ENCODE assay signal across 8 cellular contexts in genomic region chr11:75802913-75803820, GRCh38. TPM values are rescaled to one million over a fixed set of nuclear protein-coding genes. Genes with fewer than 3 reads are reported as not detected.
DNase-seq lines count a peak whose midpoint lies in the region; ATAC-seq and TF ChIP-seq lines count a peak whose summit lies in the region.

No MANE protein-coding gene starts in this region.

- peak; percentile 56 to 75 (median 64) for DNase-seq in CD4-positive, CD25-positive, alpha-beta regulatory T cell
- DNase-seq in SK-N-MC (ENCODE audit: low read depth, low spot score): peak; percentile 10
- DNase-seq in activated naive CD4-positive, alpha-beta T cell (lab: John Stamatoyannopoulos, UW): peak in 3 of 4 experiments; percentile 26 to 58 (median 40)
- peak; percentile 80 for DNase-seq in germinal center (ENCODE audit: low spot score)
- DNase-seq in type B pancreatic cell (ENCODE audit: extremely low spot score, unreplicated experiment): no peak

- no peaks in the 10 kb centered on the region for H3K9me3 Mint-ChIP-seq in CD4-positive, CD25-positive, alpha-beta regulatory T cell
- H3K9me3 Mint-ChIP-seq in type B pancreatic cell: no peaks in the 10 kb centered on the region

- no peaks in the 10 kb centered on the region for H3K36me3 ChIP-seq in CD4-positive, CD25-positive, alpha-beta regulatory T cell (ENCODE audit: control insufficient read depth, insufficient read depth, low read length)
- H3K36me3 ChIP-seq in KMS-11 (ENCODE audit: insufficient read depth) (no peaks in the 10 kb centered on the region), SK-N-MC (ENCODE audit: insufficient read depth, low read length) (peaks cover 9% of the 10 kb centered on the region; the same call in 1 of the 2 replicates), parathyroid adenoma (ENCODE audit: control insufficient read depth, insufficient read depth, low read length) (no peaks in the 10 kb centered on the region)

- H3K9ac ChIP-seq in KMS-11 (no peak overlapping the region), SK-N-MC (ENCODE audit: insufficient read length) (no peak overlapping the region), parathyroid adenoma (no peak overlapping the region)

- no peak overlapping the region for H3K4me3 ChIP-seq in CD4-positive, CD25-positive, alpha-beta regulatory T cell (ENCODE audit: low read depth, low read length)
- H3K4me3 ChIP-seq in KMS-11 (IDR thresholded peaks at IDR 0.05; ENCODE audit: insufficient read depth, low read depth, low read length) (no peak overlapping the region), SK-N-MC (no peak overlapping the region), parathyroid adenoma (ENCODE audit: low read depth, low read length) (no peak overlapping the region)

- H3K4me1 ChIP-seq in CD4-positive, CD25-positive, alpha-beta regulatory T cell (ENCODE audit: control insufficient read depth, insufficient read depth, low read length, poor library complexity, severe bottlenecking): peaks cover 17% of the 10 kb centered on the region
- H3K4me1 ChIP-seq in KMS-11 (ENCODE audit: low read depth, poor library complexity, severe bottlenecking) (peaks cover 25% of the 10 kb centered on the region), parathyroid adenoma (no peaks in the 10 kb centered on the region)

- no peaks in the 10 kb centered on the region for H3K36me3 Mint-ChIP-seq in CD4-positive, CD25-positive, alpha-beta regulatory T cell
- H3K36me3 Mint-ChIP-seq in type B pancreatic cell: no peaks in the 10 kb centered on the region

- no peak overlapping the region for H3K27ac ChIP-seq in CD4-positive, CD25-positive, alpha-beta regulatory T cell (ENCODE audit: insufficient read depth, low read length, poor library complexity, severe bottlenecking)
- H3K27ac ChIP-seq in KMS-11: no peak overlapping the region
- H3K27ac ChIP-seq in SK-N-MC: no peak overlapping the region
- no peak overlapping the region for H3K27ac ChIP-seq in parathyroid adenoma

- TF ChIP-seq CTCF in KMS-11 (conservative IDR thresholded peaks at IDR 0.05; ENCODE audit: low read depth, low read length) (peak; percentile 97), parathyroid adenoma (IDR thresholded peaks at IDR 0.05) (peak; percentile 71), type B pancreatic cell (conservative IDR thresholded peaks at IDR 0.05) (peak; percentile 92)

- H3K4me1 Mint-ChIP-seq in CD4-positive, CD25-positive, alpha-beta regulatory T cell: peaks cover 6 to 22% (median 9%) of the 10 kb centered on the region in 4 donors
- H3K4me1 Mint-ChIP-seq in type B pancreatic cell (ENCODE audit: unreplicated experiment): no peaks in the 10 kb centered on the region

- no peaks in the 10 kb centered on the region for H3K27me3 ChIP-seq in CD4-positive, CD25-positive, alpha-beta regulatory T cell (ENCODE audit: control insufficient read depth, insufficient read depth, low read length)
- H3K27me3 ChIP-seq in KMS-11 (ENCODE audit: insufficient read depth, low read depth) (no peaks in the 10 kb centered on the region), parathyroid adenoma (ENCODE audit: control insufficient read depth, insufficient read depth, low read length) (no peaks in the 10 kb centered on the region)

- no peak overlapping the region for H3K27ac Mint-ChIP-seq in CD4-positive, CD25-positive, alpha-beta regulatory T cell
- no peak overlapping the region for H3K27ac Mint-ChIP-seq in type B pancreatic cell

- H3K79me2 ChIP-seq in KMS-11 (ENCODE audit: insufficient read depth, low read depth) (no peaks in the 10 kb centered on the region), parathyroid adenoma (no peaks in the 10 kb centered on the region)

- H2AFZ ChIP-seq in KMS-11 (ENCODE audit: low read depth) (no peak overlapping the region), parathyroid adenoma (no peak overlapping the region)

- H3K27me3 Mint-ChIP-seq in CD4-positive, CD25-positive, alpha-beta regulatory T cell: no peaks in the 10 kb centered on the region
- no peaks in the 10 kb centered on the region for H3K27me3 Mint-ChIP-seq in type B pancreatic cell

- H3K9me3 ChIP-seq in CD4-positive, CD25-positive, alpha-beta regulatory T cell (ENCODE audit: control insufficient read depth in 2 of 2, low read length in 2 of 2): no peaks in the 10 kb centered on the region
- no peaks in the 10 kb centered on the region for H3K9me3 ChIP-seq in SK-N-MC (ENCODE audit: low read depth, low read length)
- no peaks in the 10 kb centered on the region for H3K9me3 ChIP-seq in parathyroid adenoma (ENCODE audit: control insufficient read depth, low read length)

- H3K4me2 ChIP-seq in KMS-11 (no peak overlapping the region), parathyroid adenoma (ENCODE audit: low read length) (no peak overlapping the region)

- ATAC-seq in CD4-positive, CD25-positive, alpha-beta regulatory T cell (ENCODE audit: low read depth in 2 of 2): peak; percentile 72 to 80
- peak; percentile 66 for ATAC-seq in GM19455 (IDR thresholded peaks at IDR 0.05; ENCODE audit: unreplicated experiment)

- no peak overlapping the region for H3K4me3 Mint-ChIP-seq in CD4-positive, CD25-positive, alpha-beta regulatory T cell
- H3K4me3 Mint-ChIP-seq in type B pancreatic cell: no peak overlapping the region

- no peaks in the 10 kb centered on the region for H4K20me1 ChIP-seq in KMS-11 (ENCODE audit: insufficient read depth)

RNA-seq across cellular contexts. Expression of gene UVRAG, which starts 11.8 kb away (rescaled TPM):
- total RNA-seq in CD4-positive, CD25-positive, alpha-beta regulatory T cell: 37.2 TPM
- 10 to 100 TPM; 13.7 to 21.5 (median 15.9) TPM for polyA plus RNA-seq in CD4-positive, CD25-positive, alpha-beta regulatory T cell
- total RNA-seq in type B pancreatic cell (ENCODE audit: low replicate concordance): 20.7 and 29.5 TPM in 2 replicates

RNA-seq across cellular contexts. Expression of gene DGAT2, which starts 34.6 kb away (rescaled TPM):
- total RNA-seq in CD4-positive, CD25-positive, alpha-beta regulatory T cell: 0.42 TPM
- under 1 TPM in 2 of 4 donors, not detected in 2; 0.17 to 0.47 TPM for polyA plus RNA-seq in CD4-positive, CD25-positive, alpha-beta regulatory T cell
- 5.9 and 11.2 TPM in 2 replicates for total RNA-seq in type B pancreatic cell (ENCODE audit: low replicate concordance)
